1 cellular context compared by ENCODE assay signal in genomic region chr2:18519991-18520604, GRCh38.
TF ChIP-seq lines count a peak whose summit lies in the region.

No MANE protein-coding gene starts in this region.

TF ChIP-seq in A549, 52 proteins besides CTCF, POLR2A, EP300 and RAD21 (continued from another document):
- no peak for TF ChIP-seq MAX (IDR thresholded peaks at IDR 0.05)
- no peak for TF ChIP-seq HDAC2 (IDR thresholded peaks at IDR 0.05)
- TF ChIP-seq MAZ (IDR thresholded peaks at IDR 0.05; ENCODE audit: borderline replicate concordance, low read depth, low read length): no peak
- TF ChIP-seq, protein P1, sequence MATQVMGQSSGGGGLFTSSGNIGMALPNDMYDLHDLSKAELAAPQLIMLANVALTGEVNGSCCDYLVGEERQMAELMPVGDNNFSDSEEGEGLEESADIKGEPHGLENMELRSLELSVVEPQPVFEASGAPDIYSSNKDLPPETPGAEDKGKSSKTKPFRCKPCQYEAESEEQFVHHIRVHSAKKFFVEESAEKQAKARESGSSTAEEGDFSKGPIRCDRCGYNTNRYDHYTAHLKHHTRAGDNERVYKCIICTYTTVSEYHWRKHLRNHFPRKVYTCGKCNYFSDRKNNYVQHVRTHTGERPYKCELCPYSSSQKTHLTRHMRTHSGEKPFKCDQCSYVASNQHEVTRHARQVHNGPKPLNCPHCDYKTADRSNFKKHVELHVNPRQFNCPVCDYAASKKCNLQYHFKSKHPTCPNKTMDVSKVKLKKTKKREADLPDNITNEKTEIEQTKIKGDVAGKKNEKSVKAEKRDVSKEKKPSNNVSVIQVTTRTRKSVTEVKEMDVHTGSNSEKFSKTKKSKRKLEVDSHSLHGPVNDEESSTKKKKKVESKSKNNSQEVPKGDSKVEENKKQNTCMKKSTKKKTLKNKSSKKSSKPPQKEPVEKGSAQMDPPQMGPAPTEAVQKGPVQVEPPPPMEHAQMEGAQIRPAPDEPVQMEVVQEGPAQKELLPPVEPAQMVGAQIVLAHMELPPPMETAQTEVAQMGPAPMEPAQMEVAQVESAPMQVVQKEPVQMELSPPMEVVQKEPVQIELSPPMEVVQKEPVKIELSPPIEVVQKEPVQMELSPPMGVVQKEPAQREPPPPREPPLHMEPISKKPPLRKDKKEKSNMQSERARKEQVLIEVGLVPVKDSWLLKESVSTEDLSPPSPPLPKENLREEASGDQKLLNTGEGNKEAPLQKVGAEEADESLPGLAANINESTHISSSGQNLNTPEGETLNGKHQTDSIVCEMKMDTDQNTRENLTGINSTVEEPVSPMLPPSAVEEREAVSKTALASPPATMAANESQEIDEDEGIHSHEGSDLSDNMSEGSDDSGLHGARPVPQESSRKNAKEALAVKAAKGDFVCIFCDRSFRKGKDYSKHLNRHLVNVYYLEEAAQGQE (IDR thresholded peaks at IDR 0.05): no peak
- TF ChIP-seq MAFK (IDR thresholded peaks at IDR 0.05; ENCODE audit: partially characterized antibody): no peak
- no peak for TF ChIP-seq RFX5 (IDR thresholded peaks at IDR 0.05)
- TF ChIP-seq CBX2 (IDR thresholded peaks at IDR 0.05; ENCODE audit: borderline replicate concordance, low read depth): no peak
